In genomic region chr17:20281860-20282259, GRCh38 we compare ENCODE assay signal across 14 cellular contexts.
A peak's percentile ranks its signal among the peaks of the same experiment; 100 is the strongest.
DNase-seq lines count a peak whose midpoint lies in the region; TF ChIP-seq lines count a peak whose summit lies in the region.
"Had no signal": no experiment of that assay in that cellular context is flagged by ENCODE, and none has a peak within 500 bp of the region (broad histone marks: within the 10 kb centered on the region; RNA-seq: fewer than 3 reads in every experiment).

No MANE protein-coding gene starts in this region.

- H3K4me3 Mint-ChIP-seq in activated naive CD8-positive, alpha-beta T cell treated with anti-CD3 and anti-CD28 coated beads for 36 hours, result no peak overlapping the region
- H3K4me3 Mint-ChIP-seq: activated T-helper 17 cell treated with anti-CD3 and anti-CD28 coated beads, Interleukin-2, amount 50 U/mL, for 72 hours; type B pancreatic cell had no signal

- H3K4me1 Mint-ChIP-seq in activated naive CD8-positive, alpha-beta T cell treated with anti-CD3 and anti-CD28 coated beads for 36 hours, result peaks cover 47% of the 10 kb centered on the region

- peak; percentile 6 for DNase-seq in NCI-H2171 treated with DMSO at 0.1 percent for 48 hours (lab: John Stamatoyannopoulos, UW)
- DNase-seq in NCI-H2171 (lab: John Stamatoyannopoulos, UW), result no peak
- DNase-seq in adrenal gland, result peak; percentile 30 to 70 (median 56)
- DNase-seq in hippocampal formation (lab: John Stamatoyannopoulos, UW), result peak; percentile 18 to 56
- DNase-seq in putamen (ENCODE audit: low spot score), result peak; percentile 35
- no peak for DNase-seq in NK-92 treated with Interleukin-12 subunit alpha and Interleukin-12 subunit beta, amount 100 ng/mL, for 24 hours (lab: John Stamatoyannopoulos, UW)
- DNase-seq in activated naive CD8-positive, alpha-beta T cell treated with anti-CD3 and anti-CD28 coated beads for 36 hours, result no peak
- no peak for DNase-seq in LoVo (ENCODE audit: low spot score)
- DNase-seq: 8988T, Calu3, SJCRH30 had no signal

- no peak overlapping the region for H3K4me3 ChIP-seq in adrenal gland
- H3K4me3 ChIP-seq: SJCRH30, smooth muscle cell had no signal

- no peaks in the 10 kb centered on the region for H3K36me3 ChIP-seq in adrenal gland (replicated peaks in 1 of 2)

- no peak overlapping the region for H3K27ac Mint-ChIP-seq in activated naive CD8-positive, alpha-beta T cell treated with anti-CD3 and anti-CD28 coated beads for 36 hours
- H3K27ac Mint-ChIP-seq: activated T-helper 17 cell treated with anti-CD3 and anti-CD28 coated beads, Interleukin-2, amount 50 U/mL, for 72 hours; type B pancreatic cell had no signal

- 46 to 65% (median 62%) methylated on average over 7 to 11 of the region's 11 CpGs for whole genome bisulfite sequencing in adrenal gland, 4 donors

- intact Hi-C loops in adrenal gland (cut with DNase I), result no loop called here

- H3K27ac ChIP-seq in adrenal gland, result peak overlapping the region in 1 of 5 donors; percentile 8
- H3K27ac ChIP-seq: SJCRH30 had no signal

- H3K9me3 ChIP-seq in adrenal gland (replicated peaks in 1 of 3), result no peaks in the 10 kb centered on the region
- H3K9me3 ChIP-seq: SJCRH30 had no signal

- H3K9me3 Mint-ChIP-seq in activated naive CD8-positive, alpha-beta T cell treated with anti-CD3 and anti-CD28 coated beads for 36 hours, result no peaks in the 10 kb centered on the region
- H3K9me3 Mint-ChIP-seq: activated T-helper 17 cell treated with anti-CD3 and anti-CD28 coated beads, Interleukin-2, amount 50 U/mL, for 72 hours; type B pancreatic cell had no signal

- no peaks in the 10 kb centered on the region for H3K27me3 ChIP-seq in adrenal gland
- H3K27me3 ChIP-seq: SJCRH30 had no signal

- H3K4me1 ChIP-seq in adrenal gland (replicated peaks in 1 of 2), result peaks cover 0 to 5% of the 10 kb centered on the region in 2 donors

- H3K36me3 Mint-ChIP-seq in activated naive CD8-positive, alpha-beta T cell treated with anti-CD3 and anti-CD28 coated beads for 36 hours, result peaks cover 1% of the 10 kb centered on the region

- TF ChIP-seq CTCF in adrenal gland (IDR thresholded peaks at IDR 0.05), result no peak

- TF ChIP-seq POLR2A in adrenal gland (IDR thresholded peaks at IDR 0.05), result no peak

- H3K27me3 Mint-ChIP-seq in activated naive CD8-positive, alpha-beta T cell treated with anti-CD3 and anti-CD28 coated beads for 36 hours, result no peaks in the 10 kb centered on the region
- H3K27me3 Mint-ChIP-seq: activated T-helper 17 cell treated with anti-CD3 and anti-CD28 coated beads, Interleukin-2, amount 50 U/mL, for 72 hours; type B pancreatic cell had no signal

Comparison
In these comparisons a context has a peak if more than half of its experiments do, and no peak if none do; other contexts are left out.
1. DNase-seq: peak in NCI-H2171 treated with DMSO at 0.1 percent for 48 hours (single experiment), adrenal gland (7 of 7), hippocampal formation (2 of 2) and putamen (single experiment); none in NCI-H2171 (single experiment), NK-92 treated with Interleukin-12 subunit alpha and Interleukin-12 subunit beta, amount 100 ng/mL, for 24 hours (single experiment), activated naive CD8-positive, alpha-beta T cell treated with anti-CD3 and anti-CD28 coated beads for 36 hours (single experiment) and LoVo (single experiment).